ENCODE assay signal across 1 cellular context in the genomic region with DNA sequence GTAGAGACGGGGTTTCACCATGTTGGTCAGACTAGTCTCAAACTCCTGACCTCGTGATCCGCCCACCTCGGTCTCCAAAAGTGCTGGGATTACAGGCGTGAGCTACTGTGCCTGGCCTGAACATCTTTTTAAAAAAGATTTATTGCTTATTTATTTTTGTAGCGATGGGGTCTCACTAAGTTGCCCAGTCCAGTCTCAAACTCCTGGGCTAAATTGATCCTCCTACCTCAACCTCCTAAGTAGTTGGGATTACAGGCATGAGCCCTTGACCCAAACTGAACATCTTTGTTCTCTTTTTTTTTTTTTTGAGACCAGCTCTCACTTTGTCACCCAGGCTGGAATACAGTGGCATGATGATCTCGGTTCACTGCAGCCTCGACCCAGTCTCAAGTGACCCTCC.
A peak's percentile ranks its signal among the peaks of the same experiment; 100 is the strongest.
TF ChIP-seq lines count a peak whose summit lies in the region.

No MANE protein-coding gene starts in this region.

TF ChIP-seq in HepG2, 621 proteins besides CTCF, POLR2A, EP300 and RAD21:
- TF ChIP-seq, protein P1, sequence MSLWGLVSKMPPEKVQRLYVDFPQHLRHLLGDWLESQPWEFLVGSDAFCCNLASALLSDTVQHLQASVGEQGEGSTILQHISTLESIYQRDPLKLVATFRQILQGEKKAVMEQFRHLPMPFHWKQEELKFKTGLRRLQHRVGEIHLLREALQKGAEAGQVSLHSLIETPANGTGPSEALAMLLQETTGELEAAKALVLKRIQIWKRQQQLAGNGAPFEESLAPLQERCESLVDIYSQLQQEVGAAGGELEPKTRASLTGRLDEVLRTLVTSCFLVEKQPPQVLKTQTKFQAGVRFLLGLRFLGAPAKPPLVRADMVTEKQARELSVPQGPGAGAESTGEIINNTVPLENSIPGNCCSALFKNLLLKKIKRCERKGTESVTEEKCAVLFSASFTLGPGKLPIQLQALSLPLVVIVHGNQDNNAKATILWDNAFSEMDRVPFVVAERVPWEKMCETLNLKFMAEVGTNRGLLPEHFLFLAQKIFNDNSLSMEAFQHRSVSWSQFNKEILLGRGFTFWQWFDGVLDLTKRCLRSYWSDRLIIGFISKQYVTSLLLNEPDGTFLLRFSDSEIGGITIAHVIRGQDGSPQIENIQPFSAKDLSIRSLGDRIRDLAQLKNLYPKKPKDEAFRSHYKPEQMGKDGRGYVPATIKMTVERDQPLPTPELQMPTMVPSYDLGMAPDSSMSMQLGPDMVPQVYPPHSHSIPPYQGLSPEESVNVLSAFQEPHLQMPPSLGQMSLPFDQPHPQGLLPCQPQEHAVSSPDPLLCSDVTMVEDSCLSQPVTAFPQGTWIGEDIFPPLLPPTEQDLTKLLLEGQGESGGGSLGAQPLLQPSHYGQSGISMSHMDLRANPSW (CRISPR knock-in tag; IDR thresholded peaks at IDR 0.05; ENCODE audit: borderline replicate concordance) = no peak
- TF ChIP-seq HNF4A (CRISPR knock-in tag; IDR thresholded peaks at IDR 0.05) (no peak), ZNF773 (CRISPR knock-in tag; IDR thresholded peaks at IDR 0.05; ENCODE audit: borderline replicate concordance) (no peak), ZNF121 (CRISPR knock-in tag; IDR thresholded peaks at IDR 0.05) (peak; percentile 88), ZNF598 (CRISPR knock-in tag; IDR thresholded peaks at IDR 0.05; ENCODE audit: borderline replicate concordance) (0 out of 2 replicates have a peak, but pooled peaks have one; percentile 35), ZNF563 (CRISPR knock-in tag; IDR thresholded peaks at IDR 0.05) (no peak), ZNF12 (CRISPR knock-in tag; IDR thresholded peaks at IDR 0.05) (no peak), NR1H2 (CRISPR knock-in tag; IDR thresholded peaks at IDR 0.05; ENCODE audit: borderline replicate concordance, low read depth) (no peak)
